ENCODE assay signal across 18 cellular contexts in genomic region chr5:42768106-42768504, GRCh38. TPM values are rescaled to one million over a fixed set of nuclear protein-coding genes. Genes with fewer than 3 reads are reported as not detected.
"Had no signal": no experiment of that assay in that cellular context is flagged by ENCODE, and none has a peak within 500 bp of the region (broad histone marks: within the 10 kb centered on the region; RNA-seq: fewer than 3 reads in every experiment).

No MANE protein-coding gene starts in this region.

- H3K27ac ChIP-seq: coronary artery, dorsolateral prefrontal cortex, esophagus muscularis mucosa, foreskin keratinocyte, gastroesophageal sphincter, heart left ventricle, hepatocyte, left lung, lower lobe of right lung had no signal

- H3K27me3 ChIP-seq: foreskin keratinocyte, heart left ventricle, hepatocyte, left lung had no signal

- H3K4me3 ChIP-seq: coronary artery, dorsolateral prefrontal cortex, esophagus muscularis mucosa, gastroesophageal sphincter, heart left ventricle, hepatocyte, left lung, lower lobe of right lung, mucosa of descending colon had no signal

- DNase-seq: dorsolateral prefrontal cortex; effector CD4-positive, alpha-beta T cell; effector memory CD4-positive, alpha-beta T cell; heart left ventricle; islet precursor cell; kidney; left colon; left lung; left ventricle myocardium superior; lower lobe of right lung; mucosa of descending colon had no signal

- H3K4me2 ChIP-seq: hepatocyte had no signal

- ATAC-seq: gastroesophageal sphincter had no signal

- H2AFZ ChIP-seq: hepatocyte had no signal

- H3K4me1 ChIP-seq: esophagus muscularis mucosa, foreskin keratinocyte, gastroesophageal sphincter, left lung, lower lobe of right lung had no signal

- H3K79me2 ChIP-seq: hepatocyte had no signal

- H3K36me3 ChIP-seq: esophagus muscularis mucosa, gastroesophageal sphincter, heart left ventricle, left lung, lower lobe of right lung had no signal

- H3K9me3 ChIP-seq: esophagus muscularis mucosa, gastroesophageal sphincter, left lung, lower lobe of right lung, mucosa of descending colon had no signal

RNA-seq across cellular contexts. Expression of gene CCDC152, which starts 11.5 kb away (rescaled TPM):
- total RNA-seq: mesothelial cell of epicardium, myocyte had no signal
